In the genomic region with DNA sequence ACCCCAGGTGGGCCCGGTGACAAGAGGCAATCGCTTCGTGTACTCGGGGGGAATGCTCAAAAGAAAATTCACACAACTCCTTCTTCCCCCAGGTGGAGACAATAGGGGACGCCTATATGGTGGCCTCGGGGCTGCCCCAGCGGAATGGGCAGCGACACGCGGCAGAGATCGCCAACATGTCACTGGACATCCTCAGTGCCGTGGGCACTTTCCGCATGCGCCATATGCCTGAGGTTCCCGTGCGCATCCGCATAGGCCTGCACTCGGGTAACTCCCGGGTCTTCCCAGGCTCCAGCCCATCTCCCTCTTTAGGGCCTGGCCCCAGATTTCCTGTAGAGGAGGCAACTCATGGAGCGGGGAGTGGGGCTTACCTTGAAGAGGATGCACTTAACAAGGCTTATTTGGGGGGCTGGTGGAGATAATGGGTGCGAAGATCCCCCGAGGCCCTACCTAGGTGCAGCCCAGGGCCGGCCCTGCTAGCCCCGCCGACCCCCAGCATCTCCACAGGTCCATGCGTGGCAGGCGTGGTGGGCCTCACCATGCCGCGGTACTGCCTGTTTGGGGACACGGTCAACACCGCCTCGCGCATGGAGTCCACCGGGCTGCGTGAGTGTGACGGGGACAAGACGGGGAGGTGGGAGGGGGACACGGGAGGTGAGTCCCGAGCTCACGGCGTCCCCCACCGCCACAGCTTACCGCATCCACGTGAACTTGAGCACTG, we compare ENCODE assay signal across 11 cellular contexts. TPM values are rescaled to one million over a fixed set of nuclear protein-coding genes. Genes with fewer than 3 reads are reported as not detected.
DNase-seq lines count a peak whose midpoint lies in the region; ATAC-seq, FAIRE-seq and TF ChIP-seq lines count a peak whose summit lies in the region.
"Had no signal": no experiment of that assay in that cellular context is flagged by ENCODE, and none has a peak within 500 bp of the region (broad histone marks: within the 10 kb centered on the region; RNA-seq: fewer than 3 reads in every experiment).

No MANE protein-coding gene starts in this region.

- no peaks in the 10 kb centered on the region for H3K9me3 Mint-ChIP-seq in astrocyte (ENCODE audit: unreplicated experiment)
- H3K9me3 Mint-ChIP-seq in activated CD4-positive, alpha-beta memory T cell treated with anti-CD3 and anti-CD28 coated beads, Interleukin-2, amount 10 ng/mL, durations not matched to agents 7 days and 5 days: no peaks in the 10 kb centered on the region

- peak overlapping the region; percentile 63 for H2AFZ ChIP-seq in astrocyte (ENCODE audit: low read depth, low read length)

- no peak overlapping the region for H3K27ac Mint-ChIP-seq in astrocyte (ENCODE audit: unreplicated experiment)
- no peak overlapping the region for H3K27ac Mint-ChIP-seq in activated CD4-positive, alpha-beta memory T cell treated with anti-CD3 and anti-CD28 coated beads, Interleukin-2, amount 10 ng/mL, durations not matched to agents 7 days and 5 days

- peak overlapping the region; percentile 56; the same call in 1 of the 2 replicates for H3K4me3 ChIP-seq in DOHH2 (ENCODE audit: low read length)
- H3K4me3 ChIP-seq in astrocyte (ENCODE audit: insufficient read depth, low read depth, low read length): no peak overlapping the region

- FAIRE-seq in astrocyte (lab: Jason Lieb, UNC): no peak

- no peak overlapping the region for H3K27ac ChIP-seq in DOHH2 (ENCODE audit: low read depth, low read length)
- H3K27ac ChIP-seq in astrocyte (ENCODE audit: low read depth, low read length): no peak overlapping the region

- no peaks in the 10 kb centered on the region for H3K9me3 ChIP-seq in DOHH2 (ENCODE audit: control insufficient read depth, insufficient read depth, low read length)
- H3K9me3 ChIP-seq in astrocyte (ENCODE audit: insufficient read depth, low read depth, low read length): no peaks in the 10 kb centered on the region

- DNase-seq in astrocyte (ENCODE audit: low read depth) (no peak), left lobe of liver (ENCODE audit: low spot score) (peak; percentile 44), sciatic nerve (ENCODE audit: low spot score) (peak; percentile 48), NOMO-1 (lab: John Stamatoyannopoulos, UW; ENCODE audit: unreplicated experiment in 2 of 2) (no peak), cerebellum (ENCODE audit: low spot score) (no peak), HK-2 (ENCODE audit: unreplicated experiment) (no peak)
- no peak for DNase-seq in activated CD4-positive, alpha-beta memory T cell treated with anti-CD3 and anti-CD28 coated beads, Interleukin-2, amount 10 ng/mL, durations not matched to agents 7 days and 5 days
- DNase-seq: aorta had no signal

- H3K36me3 ChIP-seq in DOHH2 (ENCODE audit: control insufficient read depth, low read length) (no peaks in the 10 kb centered on the region), astrocyte (ENCODE audit: insufficient read depth, low read length) (no peaks in the 10 kb centered on the region)

- ATAC-seq in left lobe of liver (no peak), sciatic nerve (no peak)

- CTCF ChIA-PET in activated CD4-positive, alpha-beta memory T cell treated with anti-CD3 and anti-CD28 coated beads, Interleukin-2, amount 10 ng/mL, durations not matched to agents 7 days and 5 days (lab: Charles Lee): interaction anchor here (1.0 to 4.2 kb wide), 4 partner anchors 25 to 42 kb away, joined by 3 to 28 read pairs (median 4); no protein-coding TSS in a partner anchor

- TF ChIP-seq CTCF in DOHH2 (IDR thresholded peaks at IDR 0.05; ENCODE audit: low read depth, low read length, poor library complexity, severe bottlenecking) (no peak), astrocyte (IDR thresholded peaks at IDR 0.05; ENCODE audit: insufficient read depth, low read depth, low read length) (no peak)

- intact Hi-C loops in sciatic nerve (cut with DNase I): no loop called here

- H3K9ac ChIP-seq in astrocyte (ENCODE audit: low read length): peak overlapping the region; percentile 38

- H3F3A ChIP-seq in DOHH2 (ENCODE audit: control insufficient read depth, insufficient read depth): no peaks in the 10 kb centered on the region

- peak overlapping the region; percentile 74; the same call in 1 of the 2 replicates for H3K4me2 ChIP-seq in DOHH2 (ENCODE audit: low read length)
- H3K4me2 ChIP-seq in astrocyte (ENCODE audit: low read length): peak overlapping the region; percentile 81

- H3K4me1 Mint-ChIP-seq in astrocyte (ENCODE audit: low read depth, unreplicated experiment): peaks cover 15% of the 10 kb centered on the region
- peaks cover 11% of the 10 kb centered on the region for H3K4me1 Mint-ChIP-seq in activated CD4-positive, alpha-beta memory T cell treated with anti-CD3 and anti-CD28 coated beads, Interleukin-2, amount 10 ng/mL, durations not matched to agents 7 days and 5 days

- H3K27me3 ChIP-seq in DOHH2 (ENCODE audit: control insufficient read depth, low read length) (peaks cover 34% of the 10 kb centered on the region), astrocyte (ENCODE audit: insufficient read depth, low read length) (peaks cover 13% of the 10 kb centered on the region)

- H3K79me2 ChIP-seq in DOHH2 (ENCODE audit: control insufficient read depth, low read length) (no peaks in the 10 kb centered on the region), astrocyte (ENCODE audit: insufficient read depth, low read length) (no peaks in the 10 kb centered on the region)

- H3K27me3 Mint-ChIP-seq in astrocyte (ENCODE audit: low read depth, unreplicated experiment): peaks cover 50% of the 10 kb centered on the region
- peaks cover 26% of the 10 kb centered on the region for H3K27me3 Mint-ChIP-seq in activated CD4-positive, alpha-beta memory T cell treated with anti-CD3 and anti-CD28 coated beads, Interleukin-2, amount 10 ng/mL, durations not matched to agents 7 days and 5 days

- H3K36me3 Mint-ChIP-seq in astrocyte (ENCODE audit: low read depth, unreplicated experiment): no peaks in the 10 kb centered on the region
- no peaks in the 10 kb centered on the region for H3K36me3 Mint-ChIP-seq in activated CD4-positive, alpha-beta memory T cell treated with anti-CD3 and anti-CD28 coated beads, Interleukin-2, amount 10 ng/mL, durations not matched to agents 7 days and 5 days (ENCODE audit: low read depth)

- H3K4me1 ChIP-seq in DOHH2 (ENCODE audit: control insufficient read depth, low read length) (peaks cover 10% of the 10 kb centered on the region), astrocyte (ENCODE audit: insufficient read depth, low read length) (peaks cover 7% of the 10 kb centered on the region)

- H3K4me3 Mint-ChIP-seq in astrocyte (ENCODE audit: unreplicated experiment): no peak overlapping the region
- no peak overlapping the region for H3K4me3 Mint-ChIP-seq in activated CD4-positive, alpha-beta memory T cell treated with anti-CD3 and anti-CD28 coated beads, Interleukin-2, amount 10 ng/mL, durations not matched to agents 7 days and 5 days

- H4K20me1 ChIP-seq in DOHH2 (ENCODE audit: control insufficient read depth, insufficient read depth, low read depth, low read length) (no peaks in the 10 kb centered on the region), astrocyte (ENCODE audit: insufficient read depth, low read length) (no peaks in the 10 kb centered on the region)

- POLR2A ChIA-PET in activated CD4-positive, alpha-beta memory T cell treated with anti-CD3 and anti-CD28 coated beads, Interleukin-2, amount 10 ng/mL, durations not matched to agents 7 days and 5 days (lab: Charles Lee): interaction anchor here (2.0 kb wide), 1 partner anchor 41 kb away, joined by 5 read pairs; no protein-coding TSS in a partner anchor

- H3K9me2 ChIP-seq in DOHH2 (replicated peaks; ENCODE audit: control insufficient read depth, low read length): no peaks in the 10 kb centered on the region

RNA-seq across cellular contexts. Expression of a gene that starts 13.0 kb away (rescaled TPM):
- not detected in 2 replicates for total RNA-seq in astrocyte
- 0.05 TPM for total RNA-seq in left lobe of liver
- total RNA-seq in sciatic nerve: not detected
- total RNA-seq in activated CD4-positive, alpha-beta memory T cell treated with anti-CD3 and anti-CD28 coated beads, Interleukin-2, amount 10 ng/mL, durations not matched to agents 7 days and 5 days: not detected
- not detected for total RNA-seq in cerebellum
- total RNA-seq: aorta, SK-MEL-5 had no signal

RNA-seq across cellular contexts. Expression of a gene that starts 23.5 kb away (rescaled TPM):
- total RNA-seq in astrocyte (not detected in 2 replicates), left lobe of liver (0.35 TPM), sciatic nerve (not detected), cerebellum (not detected)
- not detected for total RNA-seq in activated CD4-positive, alpha-beta memory T cell treated with anti-CD3 and anti-CD28 coated beads, Interleukin-2, amount 10 ng/mL, durations not matched to agents 7 days and 5 days
- total RNA-seq: NCI-H460 had no signal

Comparison
In these comparisons a context has a peak if more than half of its experiments do, and no peak if none do; other contexts are left out.
1. DNase-seq: peak in left lobe of liver (single experiment) and sciatic nerve (single experiment); none in astrocyte (single experiment), activated CD4-positive, alpha-beta memory T cell treated with anti-CD3 and anti-CD28 coated beads, Interleukin-2, amount 10 ng/mL, durations not matched to agents 7 days and 5 days (single experiment), NOMO-1 (0 of 2), cerebellum (single experiment) and HK-2 (single experiment).